ENCODE assay signal across 10 cellular contexts in the genomic region with DNA sequence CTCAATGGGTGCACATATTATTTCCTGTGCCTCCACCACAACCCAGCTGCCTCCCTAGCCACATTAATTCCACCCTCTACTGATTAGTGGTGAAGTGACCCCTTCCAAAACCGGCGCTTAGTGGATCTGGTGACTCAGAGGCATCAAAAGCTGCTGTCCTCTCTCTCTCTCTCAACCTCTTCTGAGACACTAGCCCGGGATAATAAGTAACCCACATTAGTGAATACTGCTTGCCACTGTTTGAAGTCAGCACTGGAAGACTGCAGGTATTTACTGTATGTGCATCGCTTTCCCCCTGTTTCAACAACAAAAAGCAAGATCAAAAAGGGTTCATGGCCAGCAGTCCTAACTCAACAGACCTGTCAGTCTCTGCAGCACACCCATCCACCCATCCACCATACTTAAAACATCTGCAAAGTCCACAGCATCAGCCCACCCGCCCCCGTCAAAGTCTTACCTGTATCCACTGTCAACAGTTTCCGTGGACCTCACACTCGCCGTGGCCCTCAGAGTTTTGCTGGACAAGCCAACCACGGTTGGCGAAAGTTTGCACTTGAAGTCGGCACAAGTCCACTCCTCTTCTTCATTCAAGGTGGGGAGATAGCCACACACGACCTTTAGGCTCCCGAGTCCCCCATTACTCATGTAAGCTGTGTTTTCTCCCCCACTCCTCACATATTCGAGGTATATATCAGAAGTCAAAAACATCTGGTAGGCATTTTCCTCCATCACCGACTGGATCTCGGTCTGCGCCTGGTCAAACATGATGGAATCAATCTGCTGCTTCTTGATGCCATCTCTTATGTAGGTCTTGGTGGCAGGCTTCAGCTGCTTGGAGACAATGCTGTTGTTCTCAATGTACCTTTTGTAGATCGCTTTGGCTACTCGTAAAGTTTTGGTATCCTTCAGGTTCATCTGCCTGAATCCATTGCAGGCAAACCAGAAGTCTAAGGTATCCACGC. TPM values are rescaled to one million over a fixed set of nuclear protein-coding genes. Genes with fewer than 3 reads are reported as not detected.
DNase-seq lines count a peak whose midpoint lies in the region; ATAC-seq and TF ChIP-seq lines count a peak whose summit lies in the region.
"Had no signal": no experiment of that assay in that cellular context is flagged by ENCODE, and none has a peak within 500 bp of the region (broad histone marks: within the 10 kb centered on the region; RNA-seq: fewer than 3 reads in every experiment).

No MANE protein-coding gene starts in this region.

- dilution Hi-C loops in IMR-90 (cut with HindIII; ENCODE audit: low sequenced_read_pairs, unreplicated experiment): no loop called here

- in situ Hi-C loops in IMR-90 (cut with MboI; ENCODE audit: low sequenced_read_pairs): loop anchor here (5.0 to 25.0 kb wide), 2 partner anchors 265 to 605 kb away; no protein-coding TSS in a partner anchor
- in situ Hi-C loops in astrocyte of the spinal cord (cut with HindIII; ENCODE audit: low sequenced_read_pairs): no loop called here

- H3K56ac ChIP-seq in IMR-90 (ENCODE audit: extremely low read depth, insufficient read depth, low read length): no peak overlapping the region

- peak in 1 of 3 donors; percentile 24 for DNase-seq in CD4-positive, CD25-positive, alpha-beta regulatory T cell
- DNase-seq in IMR-90 (peak; percentile 55), astrocyte of the spinal cord (ENCODE audit: low read depth, low spot score) (peak; percentile 79), SW 1271 (lab: John Stamatoyannopoulos, UW) (no peak), SIG-M5 treated with dmso at 0.1 percent for 504 hours (lab: John Stamatoyannopoulos, UW; ENCODE audit: unreplicated experiment) (no peak)
- no peak for DNase-seq in natural killer cell treated with Interleukin-12 subunit alpha and Interleukin-12 subunit beta and Interleukin-15 and Interleukin-18, amount 100 ng/mL, for 72 hours (ENCODE audit: low spot score)
- DNase-seq: glutamatergic neuron, NCI-H187 had no signal

- BruUV-seq in IMR-90 (replicated peaks; lab: Mats Ljungman, UMichigan): no TSS peak

- H3K9me3 ChIP-seq in CD4-positive, CD25-positive, alpha-beta regulatory T cell (ENCODE audit: control insufficient read depth in 2 of 2, low read length in 2 of 2): no peaks in the 10 kb centered on the region
- H3K9me3 ChIP-seq in IMR-90 (ENCODE audit: control insufficient read depth, insufficient read depth, low read length) (no peaks in the 10 kb centered on the region), mucosa of stomach (ENCODE audit: control insufficient read depth, low read length) (no peaks in the 10 kb centered on the region)

- TF ChIP-seq POLR2A in IMR-90 (IDR thresholded peaks at IDR 0.05; ENCODE audit: low read depth, low read length): no peak

- TF ChIP-seq RAD21 in IMR-90 (IDR thresholded peaks at IDR 0.05; ENCODE audit: low read length): no peak

- no peak overlapping the region for H3K23ac ChIP-seq in IMR-90 (ENCODE audit: low read depth, low read length)

- no peak for TF ChIP-seq CTCF in IMR-90 (conservative IDR thresholded peaks at IDR 0.05; ENCODE audit: low read depth, low read length)
- TF ChIP-seq CTCF in astrocyte of the spinal cord (IDR thresholded peaks at IDR 0.05; ENCODE audit: low read depth, low read length): no peak

- H4K20me1 ChIP-seq in IMR-90 (ENCODE audit: insufficient read depth, low read length): peaks cover 30% of the 10 kb centered on the region; the same call in 1 of the 2 replicates

- H3K27me3 ChIP-seq in CD4-positive, CD25-positive, alpha-beta regulatory T cell (ENCODE audit: control insufficient read depth, insufficient read depth, low read length): peaks cover 4% of the 10 kb centered on the region
- H3K27me3 ChIP-seq in IMR-90 (ENCODE audit: control insufficient read depth, insufficient read depth, low read length) (peaks cover 15% of the 10 kb centered on the region), mucosa of stomach (ENCODE audit: control insufficient read depth, insufficient read depth, low read length) (no peaks in the 10 kb centered on the region)

- ATAC-seq in CD4-positive, CD25-positive, alpha-beta regulatory T cell (ENCODE audit: low read depth in 2 of 2): no peak
- ATAC-seq in IMR-90 (ENCODE audit: low read depth): no peak
- ATAC-seq in GM21526 (IDR thresholded peaks at IDR 0.05; ENCODE audit: low FRiP score, unreplicated experiment): no peak
- no peak for ATAC-seq in natural killer cell treated with Interleukin-12 subunit alpha and Interleukin-12 subunit beta and Interleukin-15 and Interleukin-18, amount 100 ng/mL, for 72 hours

- no peak overlapping the region for H2AK5ac ChIP-seq in IMR-90 (ENCODE audit: low read depth, low read length)

- H3K14ac ChIP-seq in IMR-90 (replicated peaks; ENCODE audit: low read depth, low read length): no peak overlapping the region

- H2BK120ac ChIP-seq in IMR-90 (ENCODE audit: low read depth, low read length): no peak overlapping the region

- no peaks in the 10 kb centered on the region; the same call in 1 of the 2 replicates for H3K9me1 ChIP-seq in IMR-90 (ENCODE audit: insufficient read depth, low read length)

- no peak overlapping the region for H2AK9ac ChIP-seq in IMR-90 (replicated peaks; ENCODE audit: low read depth, low read length, poor library complexity)

- no peak overlapping the region for H2BK20ac ChIP-seq in IMR-90 (ENCODE audit: low read depth, low read length)

- no peaks in the 10 kb centered on the region for H3K36me3 ChIP-seq in CD4-positive, CD25-positive, alpha-beta regulatory T cell (ENCODE audit: control insufficient read depth, insufficient read depth, low read length)
- peaks cover 10% of the 10 kb centered on the region; the same call in 1 of the 2 replicates for H3K36me3 ChIP-seq in IMR-90 (ENCODE audit: control insufficient read depth, insufficient read depth, low read length)
- no peaks in the 10 kb centered on the region for H3K36me3 ChIP-seq in mucosa of stomach (ENCODE audit: control insufficient read depth, insufficient read depth, low read length)

- H2BK15ac ChIP-seq in IMR-90 (ENCODE audit: low read depth, low read length): no peak overlapping the region

- peaks cover 4 to 34% (median 23%) of the 10 kb centered on the region in 4 donors for H3K4me1 Mint-ChIP-seq in CD4-positive, CD25-positive, alpha-beta regulatory T cell
- peaks cover 12 to 21% of the 10 kb centered on the region in 2 donors for H3K4me1 Mint-ChIP-seq in natural killer cell treated with Interleukin-12 subunit alpha and Interleukin-12 subunit beta and Interleukin-15 and Interleukin-18, amount 100 ng/mL, for 72 hours (ENCODE audit: low read depth in 2 of 2)

- no peak overlapping the region for H3K4me3 Mint-ChIP-seq in CD4-positive, CD25-positive, alpha-beta regulatory T cell
- no peak overlapping the region for H3K4me3 Mint-ChIP-seq in natural killer cell treated with Interleukin-12 subunit alpha and Interleukin-12 subunit beta and Interleukin-15 and Interleukin-18, amount 100 ng/mL, for 72 hours

- no peak overlapping the region for H4K5ac ChIP-seq in IMR-90 (ENCODE audit: low read depth, low read length)

- peaks cover 0 to 1% (median 0%) of the 10 kb centered on the region in 7 donors for H3K9me3 Mint-ChIP-seq in CD4-positive, CD25-positive, alpha-beta regulatory T cell
- no peaks in the 10 kb centered on the region for H3K9me3 Mint-ChIP-seq in natural killer cell treated with Interleukin-12 subunit alpha and Interleukin-12 subunit beta and Interleukin-15 and Interleukin-18, amount 100 ng/mL, for 72 hours

- no peak overlapping the region for H3K4me2 ChIP-seq in IMR-90 (ENCODE audit: low read depth, low read length)

- peak overlapping the region; percentile 64 for H3K4me3 ChIP-seq in CD4-positive, CD25-positive, alpha-beta regulatory T cell (ENCODE audit: low read depth, low read length)
- no peak overlapping the region for H3K4me3 ChIP-seq in IMR-90 (ENCODE audit: insufficient read depth, low read depth, low read length)
- peak overlapping the region; percentile 71 for H3K4me3 ChIP-seq in astrocyte of the spinal cord (ENCODE audit: low read depth, low read length)
- H3K4me3 ChIP-seq in mucosa of stomach (ENCODE audit: low read length): peak overlapping the region; percentile 2

- H3K36me3 Mint-ChIP-seq in CD4-positive, CD25-positive, alpha-beta regulatory T cell: no peaks in the 10 kb centered on the region
- H3K36me3 Mint-ChIP-seq in natural killer cell treated with Interleukin-12 subunit alpha and Interleukin-12 subunit beta and Interleukin-15 and Interleukin-18, amount 100 ng/mL, for 72 hours: no peaks in the 10 kb centered on the region

- H2AFZ ChIP-seq in IMR-90 (replicated peaks; ENCODE audit: low read length, poor library complexity): no peak overlapping the region

- POLR2A ChIA-PET in IMR-90 (lab: Charles Lee; ENCODE audit: unreplicated experiment): no interaction called here

- intact Hi-C loops in IMR-90 (cut with micrococcal nuclease): loop anchor here (2.0 to 5.0 kb wide), 2 partner anchors 101 to 280 kb away; no protein-coding TSS in a partner anchor

- peaks cover 54% of the 10 kb centered on the region for H3K4me1 ChIP-seq in CD4-positive, CD25-positive, alpha-beta regulatory T cell (ENCODE audit: control insufficient read depth, insufficient read depth, low read length, poor library complexity, severe bottlenecking)
- H3K4me1 ChIP-seq in IMR-90 (ENCODE audit: control insufficient read depth, insufficient read depth, low read length): peaks cover 17% of the 10 kb centered on the region
- H3K4me1 ChIP-seq in mucosa of stomach (ENCODE audit: control insufficient read depth, insufficient read depth, low read length): peaks cover 11% of the 10 kb centered on the region

- H4K91ac ChIP-seq in IMR-90 (ENCODE audit: insufficient read depth, low read depth, low read length): no peak overlapping the region

- no peak overlapping the region for H3K27ac ChIP-seq in CD4-positive, CD25-positive, alpha-beta regulatory T cell (ENCODE audit: insufficient read depth, low read length, poor library complexity, severe bottlenecking)
- no peak overlapping the region for H3K27ac ChIP-seq in IMR-90 (ENCODE audit: insufficient read depth, low read length)

- H3K18ac ChIP-seq in IMR-90 (ENCODE audit: low read depth, low read length): no peak overlapping the region

- 0 out of 4 replicates have a peak, but pooled peaks cover 0 to 4% of the 10 kb centered on the region in 2 experiments for H3K79me1 ChIP-seq in IMR-90 (ENCODE audit: low read depth in 1 of 2, low read length in 2 of 2)

- 74% methylated on average over 9 of the region's 21 CpGs; no CpG with 5 or more reads in 1 of the 2 experiments for WGBS in IMR-90 (ENCODE audit: extremely low coverage in 2 of 2, insufficient read length in 1 of 2), 2 experiments

- CTCF ChIA-PET in IMR-90 (lab: Yijun Ruan, JAX): interaction anchor here (3.1 kb wide), 1 partner anchor 263 kb away, joined by 9 read pairs; no protein-coding TSS in a partner anchor

- no peak overlapping the region for H2BK5ac ChIP-seq in IMR-90 (ENCODE audit: low read depth, low read length, poor library complexity, severe bottlenecking)

- no peak overlapping the region for H3K4ac ChIP-seq in IMR-90 (ENCODE audit: low read depth, low read length)

- H4K8ac ChIP-seq in IMR-90 (ENCODE audit: low read depth in 2 of 2, low read length in 2 of 2): no peak overlapping the region

- no peak overlapping the region for H3K9ac ChIP-seq in IMR-90 (ENCODE audit: low read depth, low read length)
- peak overlapping the region; percentile 73 for H3K9ac ChIP-seq in mucosa of stomach (ENCODE audit: low read length)

- peaks cover 8% of the 10 kb centered on the region for H3K27me3 Mint-ChIP-seq in CD4-positive, CD25-positive, alpha-beta regulatory T cell
- H3K27me3 Mint-ChIP-seq in natural killer cell treated with Interleukin-12 subunit alpha and Interleukin-12 subunit beta and Interleukin-15 and Interleukin-18, amount 100 ng/mL, for 72 hours: peaks cover 19 to 36% of the 10 kb centered on the region in 2 donors

- no peak overlapping the region for H3K27ac Mint-ChIP-seq in CD4-positive, CD25-positive, alpha-beta regulatory T cell
- H3K27ac Mint-ChIP-seq in natural killer cell treated with Interleukin-12 subunit alpha and Interleukin-12 subunit beta and Interleukin-15 and Interleukin-18, amount 100 ng/mL, for 72 hours: no peak overlapping the region

RNA-seq across cellular contexts. Expression of gene AXIN2, which starts 3.8 kb away (rescaled TPM):
- total RNA-seq in CD4-positive, CD25-positive, alpha-beta regulatory T cell: 17.9 TPM
- polyA plus RNA-seq in CD4-positive, CD25-positive, alpha-beta regulatory T cell: 1 to 10 TPM in 3 of 4 donors, under 1 TPM in 1; 0.80 to 3.9 (median 1.7) TPM
- 1.8 and 1.9 TPM in 2 replicates for total RNA-seq in IMR-90 (2012; rRNA removed)
- 0.91 and 0.99 TPM in 2 replicates for polyA plus RNA-seq in IMR-90 (2012; rRNA removed)
- polyA plus RNA-seq in IMR-90 (2012; cell fraction: cytosol; rRNA removed): 1.0 TPM in 2 replicates
- 2.3 and 2.4 TPM in 2 replicates for polyA plus RNA-seq in IMR-90 (2012; cell fraction: nucleus; rRNA removed; ENCODE audit: low replicate concordance)
- under 1 TPM; 0.55 to 0.95 TPM for total RNA-seq in natural killer cell treated with Interleukin-12 subunit alpha and Interleukin-12 subunit beta and Interleukin-15 and Interleukin-18, amount 100 ng/mL, for 72 hours

Comparison
In these comparisons a context has a peak if more than half of its experiments do, and no peak if none do; other contexts are left out.
1. DNase-seq: peak in IMR-90 (single experiment) and astrocyte of the spinal cord (single experiment); none in SW 1271 (0 of 2), SIG-M5 treated with dmso at 0.1 percent for 504 hours (single experiment) and natural killer cell treated with Interleukin-12 subunit alpha and Interleukin-12 subunit beta and Interleukin-15 and Interleukin-18, amount 100 ng/mL, for 72 hours (single experiment).